Comparison of ENCODE assay signal across 8 cellular contexts in the genomic region with DNA sequence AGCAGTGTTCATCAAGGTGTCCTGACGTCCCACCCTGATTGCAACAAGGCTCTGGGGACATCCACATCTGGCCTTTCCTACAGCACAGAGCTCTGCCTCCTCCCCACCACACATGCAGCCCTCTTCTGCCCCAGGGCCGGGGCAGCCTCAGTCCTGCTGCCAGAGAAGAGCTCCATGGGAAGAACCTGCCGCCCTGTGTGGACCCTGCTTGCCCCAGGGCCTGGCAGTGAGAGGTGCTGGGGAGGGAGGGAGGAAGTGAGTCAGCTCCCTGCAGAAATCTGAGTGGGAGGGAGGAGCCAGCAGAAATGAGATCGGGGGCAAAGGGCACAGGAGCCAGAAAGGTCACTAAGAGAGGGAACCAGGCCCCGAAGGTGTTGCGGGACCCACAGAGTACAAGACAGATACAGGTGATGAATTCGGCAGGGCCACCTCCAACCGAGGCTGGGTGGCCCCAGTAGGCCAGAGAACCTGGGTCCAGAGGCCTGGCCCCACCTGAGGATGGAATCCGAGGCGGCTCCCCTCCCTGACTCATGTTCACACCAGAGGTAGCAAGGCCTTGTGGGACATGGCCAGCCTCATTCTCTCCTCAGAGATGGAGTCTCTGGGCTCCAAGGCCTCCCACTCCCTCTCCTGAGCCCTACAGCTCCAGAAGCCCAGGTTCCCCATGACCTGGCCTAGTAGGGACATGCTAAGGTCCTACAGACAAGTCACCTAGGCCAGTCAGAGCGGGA. TPM values are rescaled to one million over a fixed set of nuclear protein-coding genes. Genes with fewer than 3 reads are reported as not detected.
DNase-seq lines count a peak whose midpoint lies in the region; ATAC-seq, FAIRE-seq and TF ChIP-seq lines count a peak whose summit lies in the region.

No MANE protein-coding gene starts in this region.

- POLR2A ChIA-PET in RWPE1 (lab: Yijun Ruan, JAX; ENCODE audit: low non-redundant PET), result interaction anchor here (1.4 kb wide), 1 partner anchor 24 kb away, joined by 3 read pairs; no protein-coding TSS in a partner anchor

- no peak for TF ChIP-seq CTCF in RWPE1 (conservative IDR thresholded peaks at IDR 0.05; ENCODE audit: low read depth)
- no peak for TF ChIP-seq CTCF in keratinocyte (optimal IDR thresholded peaks at IDR 0.05 in 1 of 3, IDR thresholded peaks at IDR 0.05 in 1 of 3, conservative IDR thresholded peaks at IDR 0.05 in 1 of 3; ENCODE audit: extremely low read depth in 1 of 3, insufficient read depth in 2 of 3, low read length in 3 of 3)
- no peak for TF ChIP-seq CTCF in glutamatergic neuron (IDR thresholded peaks at IDR 0.05; ENCODE audit: partially characterized antibody, unreplicated experiment)

- H3K27ac ChIP-seq in RWPE1, result peak overlapping the region; percentile 97
- H3K27ac ChIP-seq in keratinocyte (ENCODE audit: control insufficient read depth, insufficient read depth, low read length), result peak overlapping the region; percentile 90

- CTCF ChIA-PET in RWPE1 (lab: Yijun Ruan, JAX), result interaction anchor here (0.6 to 1.5 kb wide), 3 partner anchors 39 to 391 kb away, joined by 3 to 5 read pairs (median 4); no protein-coding TSS in a partner anchor

- peak overlapping the region; percentile 78 for H3K4me2 ChIP-seq in keratinocyte (ENCODE audit: control insufficient read depth, extremely low read depth, insufficient read depth, low read depth, low read length)

- peak overlapping the region; percentile 63 for H3K4me3 Mint-ChIP-seq in activated naive CD8-positive, alpha-beta T cell treated with anti-CD3 and anti-CD28 coated beads for 36 hours
- no peak overlapping the region for H3K4me3 Mint-ChIP-seq in glutamatergic neuron (ENCODE audit: unreplicated experiment)

- H3K27ac Mint-ChIP-seq in activated naive CD8-positive, alpha-beta T cell treated with anti-CD3 and anti-CD28 coated beads for 36 hours, result peak overlapping the region; percentile 82
- H3K27ac Mint-ChIP-seq in glutamatergic neuron (ENCODE audit: unreplicated experiment), result no peak overlapping the region

- H3K27me3 ChIP-seq in keratinocyte (ENCODE audit: control insufficient read depth, extremely low read depth, insufficient read depth, low read length), result no peaks in the 10 kb centered on the region

- peak; percentile 87 for DNase-seq in EH (ENCODE audit: low read depth)
- peak; percentile 90 for DNase-seq in RWPE1 (ENCODE audit: low spot score)
- peak; percentile 75 for DNase-seq in activated naive CD8-positive, alpha-beta T cell treated with anti-CD3 and anti-CD28 coated beads for 36 hours
- no peak for DNase-seq in keratinocyte (ENCODE audit: low read depth, low spot score)
- peak in 2 of 3 experiments; percentile 45 to 49 for DNase-seq in stimulated activated CD4-positive, alpha-beta T cell treated with anti-CD3 and anti-CD28 coated beads, TNF-alpha, amount 100 ng/mL, for 4 hours (ENCODE audit: low read depth in 3 of 3)
- DNase-seq in glutamatergic neuron, result no peak

- no peaks in the 10 kb centered on the region for H3K9me3 Mint-ChIP-seq in activated naive CD8-positive, alpha-beta T cell treated with anti-CD3 and anti-CD28 coated beads for 36 hours
- H3K9me3 Mint-ChIP-seq in glutamatergic neuron (ENCODE audit: unreplicated experiment), result peaks cover 10% of the 10 kb centered on the region

- H4K20me1 ChIP-seq in keratinocyte (ENCODE audit: control insufficient read depth, extremely low read depth, insufficient read depth, low read length), result no peaks in the 10 kb centered on the region

- peak overlapping the region; percentile 65 for H3K9ac ChIP-seq in keratinocyte (ENCODE audit: control insufficient read depth, extremely low read depth, insufficient read depth, low read length)

- H3K36me3 ChIP-seq in keratinocyte (ENCODE audit: control insufficient read depth in 2 of 2, extremely low read depth in 1 of 2, insufficient read depth in 2 of 2, low read length in 2 of 2), result peaks cover 8% of the 10 kb centered on the region in 2 experiments

- H3K9me1 ChIP-seq in keratinocyte (ENCODE audit: control insufficient read depth, extremely low read depth, insufficient read depth, low read length), result no peaks in the 10 kb centered on the region

- H3K9me3 ChIP-seq in keratinocyte (ENCODE audit: control insufficient read depth, low read depth, low read length), result no peaks in the 10 kb centered on the region

- H3K4me1 Mint-ChIP-seq in activated naive CD8-positive, alpha-beta T cell treated with anti-CD3 and anti-CD28 coated beads for 36 hours, result peaks cover 21% of the 10 kb centered on the region
- peaks cover 55% of the 10 kb centered on the region for H3K4me1 Mint-ChIP-seq in glutamatergic neuron (ENCODE audit: low read depth, unreplicated experiment)

- ATAC-seq in HG02973 (IDR thresholded peaks at IDR 0.05; ENCODE audit: unreplicated experiment), result no peak
- ATAC-seq in HG02798 (IDR thresholded peaks at IDR 0.05; ENCODE audit: poor library complexity, unreplicated experiment), result no peak

- peak overlapping the region; percentile 41 for H2AFZ ChIP-seq in keratinocyte (ENCODE audit: control insufficient read depth, low read length)

- H3K27me3 Mint-ChIP-seq in activated naive CD8-positive, alpha-beta T cell treated with anti-CD3 and anti-CD28 coated beads for 36 hours, result no peaks in the 10 kb centered on the region
- peaks cover 20% of the 10 kb centered on the region for H3K27me3 Mint-ChIP-seq in glutamatergic neuron (ENCODE audit: unreplicated experiment)

- H3K4me1 ChIP-seq in keratinocyte (ENCODE audit: control insufficient read depth, extremely low read depth, insufficient read depth, low read length), result peaks cover 89% of the 10 kb centered on the region

- no peaks in the 10 kb centered on the region for H3K36me3 Mint-ChIP-seq in activated naive CD8-positive, alpha-beta T cell treated with anti-CD3 and anti-CD28 coated beads for 36 hours
- peaks cover 10% of the 10 kb centered on the region for H3K36me3 Mint-ChIP-seq in glutamatergic neuron (ENCODE audit: unreplicated experiment)

- H3K4me3 ChIP-seq in keratinocyte (ENCODE audit: control insufficient read depth in 2 of 3, extremely low read depth in 1 of 3, insufficient read depth in 2 of 3, low read depth in 1 of 3, low read length in 3 of 3), result peak overlapping the region in 1 of 3 experiments; percentile 26

- peak; percentile 79 for FAIRE-seq in keratinocyte (lab: Jason Lieb, UNC)

- dilution Hi-C loops in keratinocyte (cut with MboI; ENCODE audit: extremely low pct_ligation_motif_present, low sequenced_read_pairs), result no loop called here

- H3K79me2 ChIP-seq in keratinocyte (ENCODE audit: control insufficient read depth, insufficient read depth, low read length), result peaks cover 76% of the 10 kb centered on the region

RNA-seq across cellular contexts. Expression of gene MYO18A, which starts 24.8 kb away (rescaled TPM):
- 10 to 100 TPM; 23.6 to 24.2 TPM for total RNA-seq in activated naive CD8-positive, alpha-beta T cell treated with anti-CD3 and anti-CD28 coated beads for 36 hours
- 18.4 to 26.6 TPM (median 20.0 TPM) in 3 replicates for polyA plus RNA-seq in keratinocyte
- polyA plus RNA-seq in keratinocyte (2011; ENCODE audit: low read depth), result 132 TPM
- polyA plus RNA-seq in keratinocyte (2011; cell fraction: cytosol; rRNA removed), result 13.5 and 22.0 TPM in 2 replicates
- polyA plus RNA-seq in keratinocyte (2011; cell fraction: nucleus; rRNA removed), result 129 and 141 TPM in 2 replicates
- 70.9 and 78.4 TPM in 2 replicates for polyA plus RNA-seq in keratinocyte (2012; ENCODE audit: low replicate concordance)
- polyA minus RNA-seq in keratinocyte, result 43.5 to 142 TPM (median 64.0 TPM) in 3 replicates
- polyA minus RNA-seq in keratinocyte (2011; cell fraction: cytosol; rRNA and poly(A)+ RNA removed), result 32.6 TPM
- polyA minus RNA-seq in keratinocyte (2011; cell fraction: nucleus; rRNA and poly(A)+ RNA removed), result 71.2 and 113 TPM in 2 replicates
- total RNA-seq in glutamatergic neuron (ENCODE audit: unreplicated experiment), result 465 TPM

Comparison
In these comparisons a context has a peak if more than half of its experiments do, and no peak if none do; other contexts are left out.
1. DNase-seq: peak in EH (single experiment), RWPE1 (single experiment), activated naive CD8-positive, alpha-beta T cell treated with anti-CD3 and anti-CD28 coated beads for 36 hours (single experiment) and stimulated activated CD4-positive, alpha-beta T cell treated with anti-CD3 and anti-CD28 coated beads, TNF-alpha, amount 100 ng/mL, for 4 hours (2 of 3); none in keratinocyte (single experiment) and glutamatergic neuron (single experiment).
2. RNA of gene MYO18A, which starts 24.8 kb away (total RNA-seq): 465 TPM in glutamatergic neuron (single experiment); 23.6 to 24.2 TPM in activated naive CD8-positive, alpha-beta T cell treated with anti-CD3 and anti-CD28 coated beads for 36 hours; every median in the first group is over 10 times any median in the second.